In the genomic region with DNA sequence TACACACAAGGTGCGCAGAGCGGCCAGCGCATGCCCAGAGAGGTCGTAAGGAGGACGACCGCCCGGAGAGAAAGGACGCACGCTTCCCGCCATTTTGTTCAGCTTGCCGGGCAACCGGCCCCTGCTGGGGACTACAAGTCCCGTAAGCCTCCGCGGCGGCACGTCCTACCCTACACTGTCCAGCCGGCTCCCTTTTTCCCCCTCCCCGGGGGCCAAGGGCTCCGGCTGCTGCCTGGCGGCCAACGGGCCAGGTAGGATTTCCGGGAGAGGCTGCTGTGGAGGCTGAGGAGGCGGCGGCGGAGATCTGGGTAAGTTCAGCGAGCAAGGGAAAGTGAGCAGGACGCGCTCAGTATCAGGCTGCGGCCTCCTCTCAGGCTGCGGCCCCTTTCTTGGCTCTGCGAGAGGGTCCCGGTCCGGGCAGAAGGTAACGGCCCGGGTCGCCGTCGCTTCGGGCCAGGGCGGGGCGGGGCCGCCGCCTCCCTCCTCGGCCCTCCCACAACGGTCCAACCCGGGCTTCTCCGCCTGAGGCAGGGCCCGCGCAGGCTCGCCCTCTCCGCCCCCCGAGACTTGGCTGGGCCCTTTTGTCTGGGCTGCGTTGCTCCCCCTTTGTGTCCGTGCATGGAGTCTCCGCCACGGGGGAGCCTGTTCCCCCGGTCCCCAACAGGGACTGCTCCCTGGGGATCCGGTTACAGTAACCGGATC, we compare ENCODE assay signal across 8 cellular contexts. TPM values are rescaled to one million over a fixed set of nuclear protein-coding genes. Genes with fewer than 3 reads are reported as not detected.
DNase-seq lines count a peak whose midpoint lies in the region; ATAC-seq, FAIRE-seq and TF ChIP-seq lines count a peak whose summit lies in the region.

TSS of gene PHACTR4 (plus strand) at position 223 of the 702 bp plus-strand sequence. CDS start 37,708 bp downstream, outside the sequence.

- H3K4me3 ChIP-seq in AG09309 (ENCODE audit: control insufficient read depth, low read depth, low read length) (peak within 1 kb of the TSS; percentile 93), kidney (ENCODE audit: low read length in 2 of 2) (peak within 1 kb of the TSS; percentile 66 to 84)

- TF ChIP-seq CTCF in AG09309 (IDR thresholded peaks at IDR 0.05; ENCODE audit: control insufficient read depth, insufficient read depth, low read depth, low read length, missing control alignments): no peak
- TF ChIP-seq CTCF in kidney (IDR thresholded peaks at IDR 0.05; ENCODE audit: borderline replicate concordance, extremely low read depth, insufficient read depth): no peak

- intact Hi-C loops in kidney (cut with DNase I): no loop called here

- no peak for FAIRE-seq in kidney (lab: Jason Lieb, UNC)

- H3K9me3 ChIP-seq in kidney (ENCODE audit: control insufficient read depth in 1 of 2, low read length in 2 of 2): no peaks in the 10 kb centered on the region

- H3K9ac ChIP-seq in kidney (ENCODE audit: low read length in 2 of 2): peak within 1 kb of the TSS; percentile 80 to 82

- ATAC-seq in GM19023 (IDR thresholded peaks at IDR 0.05; ENCODE audit: unreplicated experiment) (peak; percentile 85), HG03280 (IDR thresholded peaks at IDR 0.05; ENCODE audit: unreplicated experiment) (peak; percentile 88)

- H3K36me3 ChIP-seq in kidney (ENCODE audit: control insufficient read depth in 1 of 2, insufficient read depth in 2 of 2, low read length in 2 of 2): no peaks in the 10 kb centered on the region

- H3K27ac ChIP-seq in kidney (ENCODE audit: low read depth in 2 of 2, low read length in 2 of 2): peak within 1 kb of the TSS; percentile 83 to 95

- peak; percentile 71 for DNase-seq in AG09309 (ENCODE audit: low read depth)
- DNase-seq in NCI-H446 (lab: John Stamatoyannopoulos, UW): peak; percentile 87 to 94
- DNase-seq in activated CD4-positive, alpha-beta T cell treated with anti-CD3 and anti-CD28 coated beads for 1 hour: peak; percentile 63
- peak; percentile 41 to 67 for DNase-seq in cerebellar nuclear complex (lab: John Stamatoyannopoulos, UW)
- peak; percentile 97 for DNase-seq in kidney
- DNase-seq in stimulated activated CD4-positive, alpha-beta T cell treated with anti-CD3 and anti-CD28 coated beads, Interleukin-15, amount 100 ng/mL, for 1 hour (ENCODE audit: low read depth in 1 of 2, low spot score in 1 of 2): peak; percentile 59 to 69

- H3K4me1 ChIP-seq in kidney (ENCODE audit: control insufficient read depth in 1 of 2, insufficient read depth in 1 of 2, low read depth in 1 of 2, low read length in 2 of 2): peaks cover 4 to 5% of the 10 kb centered on the region in 2 donors

RNA-seq across cellular contexts. Expression of gene PHACTR4, which starts in this region (rescaled TPM):
- total RNA-seq in kidney: 51.5 TPM
- polyA plus RNA-seq in kidney (ENCODE audit: insufficient read depth, low read depth, low replicate concordance): 23.2 TPM

Comparison
In these comparisons a context has a peak if more than half of its experiments do, and no peak if none do; other contexts are left out.
1. Peak in every context shown above with its lines: DNase-seq, ATAC-seq, H3K4me3 ChIP-seq and H3K27ac ChIP-seq.